12 cellular contexts compared by ENCODE assay signal in genomic region chr19:19262190-19263057, GRCh38. TPM values are rescaled to one million over a fixed set of nuclear protein-coding genes. Genes with fewer than 3 reads are reported as not detected.
A peak's percentile ranks its signal among the peaks of the same experiment; 100 is the strongest.
DNase-seq lines count a peak whose midpoint lies in the region; ATAC-seq and TF ChIP-seq lines count a peak whose summit lies in the region.
"Had no signal": no experiment of that assay in that cellular context is flagged by ENCODE, and none has a peak within 500 bp of the region (broad histone marks: within the 10 kb centered on the region; RNA-seq: fewer than 3 reads in every experiment).

No MANE protein-coding gene starts in this region.

- H3K4me1 ChIP-seq in IMR-90 (ENCODE audit: control insufficient read depth, insufficient read depth, low read length) (0 out of 2 replicates have a peak, but pooled peaks cover 2% of the 10 kb centered on the region), neural progenitor cell (peaks cover 8% of the 10 kb centered on the region)

- TF ChIP-seq POLR2A in IMR-90 (IDR thresholded peaks at IDR 0.05; ENCODE audit: low read depth, low read length) = no peak

- H3K4me3 Mint-ChIP-seq in endothelial cell (ENCODE audit: unreplicated experiment) (peak overlapping the region; percentile 29), neural progenitor cell (peak overlapping the region; percentile 81)

- no peaks in the 10 kb centered on the region for H3K9me1 ChIP-seq in IMR-90 (ENCODE audit: insufficient read depth, low read length)

- dilution Hi-C loops in IMR-90 (cut with HindIII; ENCODE audit: low sequenced_read_pairs, unreplicated experiment) = no loop called here

- no peak overlapping the region for H2BK5ac ChIP-seq in IMR-90 (ENCODE audit: low read depth, low read length, poor library complexity, severe bottlenecking)

- H3K79me1 ChIP-seq in IMR-90 (ENCODE audit: low read depth in 1 of 2, low read length in 2 of 2) = no peaks in the 10 kb centered on the region

- H3K9me3 ChIP-seq in IMR-90 (ENCODE audit: control insufficient read depth, insufficient read depth, low read length) (peaks cover 4% of the 10 kb centered on the region), neural progenitor cell (ENCODE audit: low read depth) (no peaks in the 10 kb centered on the region)
- H3K9me3 ChIP-seq: thyroid gland had no signal

- H2AK5ac ChIP-seq in IMR-90 (ENCODE audit: low read depth, low read length) = no peak overlapping the region

- H3K27me3 ChIP-seq in IMR-90 (ENCODE audit: control insufficient read depth, insufficient read depth, low read length) (peaks cover 38% of the 10 kb centered on the region), neural progenitor cell (peaks cover 30% of the 10 kb centered on the region)
- H3K27me3 ChIP-seq: thyroid gland had no signal

- H3K14ac ChIP-seq in IMR-90 (replicated peaks; ENCODE audit: low read depth, low read length) = no peak overlapping the region

- H2AK9ac ChIP-seq in IMR-90 (replicated peaks; ENCODE audit: low read depth, low read length, poor library complexity) = no peak overlapping the region

- peaks cover 28% of the 10 kb centered on the region for H3F3A ChIP-seq in neural progenitor cell (ENCODE audit: low read depth)

- CTCF ChIA-PET in IMR-90 (lab: Yijun Ruan, JAX) = no interaction called here

- no peak overlapping the region for H2BK20ac ChIP-seq in IMR-90 (ENCODE audit: low read depth, low read length)

- no peaks in the 10 kb centered on the region for H3K36me3 ChIP-seq in IMR-90 (ENCODE audit: control insufficient read depth, insufficient read depth, low read length)
- no peaks in the 10 kb centered on the region for H3K36me3 ChIP-seq in neural progenitor cell
- H3K36me3 ChIP-seq: thyroid gland had no signal

- ATAC-seq in IMR-90 (ENCODE audit: low read depth) (peak; percentile 24; the same call in 1 of the 2 replicates), GM18520 (IDR thresholded peaks at IDR 0.05; ENCODE audit: unreplicated experiment) (no peak)

- no peak overlapping the region for H2AFZ ChIP-seq in IMR-90 (replicated peaks; ENCODE audit: low read length, poor library complexity)
- H2AFZ ChIP-seq in neural progenitor cell (replicated peaks) = peak overlapping the region; percentile 98

- peak; percentile 30 for DNase-seq in GM10266 (ENCODE audit: extremely low spot score)
- DNase-seq in IMR-90 = no peak
- DNase-seq in endothelial cell (ENCODE audit: low spot score) = peak; percentile 5
- peak; percentile 59 for DNase-seq in neural progenitor cell (ENCODE audit: low spot score)
- no peak for DNase-seq in stimulated activated naive CD4-positive, alpha-beta T cell treated with Interleukin-2 at 50 U/mL for 16 hours (lab: John Stamatoyannopoulos, UW)
- DNase-seq in NOMO-1 treated with dmso at 0.1 percent for 144 hours (lab: John Stamatoyannopoulos, UW; ENCODE audit: unreplicated experiment) = no peak
- DNase-seq: Calu3, NCI-H1436 treated with DMSO at 0.1 percent for 48 hours, thyroid gland had no signal

- BruUV-seq in IMR-90 (replicated peaks; lab: Mats Ljungman, UMichigan) = no TSS peak

- H3K18ac ChIP-seq in IMR-90 (ENCODE audit: low read depth, low read length) = no peak overlapping the region

- H3K9ac ChIP-seq in IMR-90 (ENCODE audit: low read depth, low read length) (no peak overlapping the region), neural progenitor cell (no peak overlapping the region)

- TF ChIP-seq RAD21 in IMR-90 (IDR thresholded peaks at IDR 0.05; ENCODE audit: low read length) = no peak

- H3K27ac ChIP-seq in IMR-90 (ENCODE audit: insufficient read depth, low read length) (no peak overlapping the region), neural progenitor cell (no peak overlapping the region)
- H3K27ac ChIP-seq: epithelial cell of prostate, SK-N-MC, thyroid gland had no signal

- H3K27me3 Mint-ChIP-seq in endothelial cell (ENCODE audit: unreplicated experiment) (peaks cover 27% of the 10 kb centered on the region), neural progenitor cell (ENCODE audit: insufficient read depth, low read depth) (peaks cover 38% of the 10 kb centered on the region)

- H3K4me3 ChIP-seq in IMR-90 (ENCODE audit: insufficient read depth, low read depth, low read length) (no peak overlapping the region), neural progenitor cell (peak overlapping the region; percentile 60)
- H3K4me3 ChIP-seq: SK-N-MC, thyroid gland had no signal

- H2BK15ac ChIP-seq in IMR-90 (ENCODE audit: low read depth, low read length) = no peak overlapping the region

- intact Hi-C loops in IMR-90 (cut with micrococcal nuclease) = no loop called here

- H3K9me3 Mint-ChIP-seq in endothelial cell (ENCODE audit: unreplicated experiment) (no peaks in the 10 kb centered on the region), neural progenitor cell (peaks cover 7% of the 10 kb centered on the region)

- H3K79me2 ChIP-seq in neural progenitor cell (ENCODE audit: low read depth) = no peaks in the 10 kb centered on the region

- H3K4me2 ChIP-seq in IMR-90 (ENCODE audit: low read depth, low read length) (no peak overlapping the region), neural progenitor cell (peak overlapping the region; percentile 90)

- no peak overlapping the region for H2BK120ac ChIP-seq in IMR-90 (ENCODE audit: low read depth, low read length)

- H3K4ac ChIP-seq in IMR-90 (ENCODE audit: low read depth, low read length) = no peak overlapping the region

- TF ChIP-seq CTCF in GM10266 (IDR thresholded peaks at IDR 0.05; ENCODE audit: control insufficient read depth, insufficient read depth, low read depth, missing control alignments) (no peak), IMR-90 (conservative IDR thresholded peaks at IDR 0.05; ENCODE audit: low read depth, low read length) (no peak), endothelial cell (IDR thresholded peaks at IDR 0.05; ENCODE audit: unreplicated experiment) (no peak), neural progenitor cell (IDR thresholded peaks at IDR 0.05) (no peak)

- H3K27ac Mint-ChIP-seq in endothelial cell (ENCODE audit: unreplicated experiment) = no peak overlapping the region
- no peak overlapping the region for H3K27ac Mint-ChIP-seq in neural progenitor cell

- H3K36me3 Mint-ChIP-seq in endothelial cell (ENCODE audit: low read depth, unreplicated experiment) (peaks cover 5% of the 10 kb centered on the region), neural progenitor cell (no peaks in the 10 kb centered on the region)

- H4K91ac ChIP-seq in IMR-90 (ENCODE audit: insufficient read depth, low read depth, low read length) = no peak overlapping the region

- no peak overlapping the region for H3K23ac ChIP-seq in IMR-90 (ENCODE audit: low read depth, low read length)

- H3K56ac ChIP-seq in IMR-90 (ENCODE audit: extremely low read depth, insufficient read depth, low read length) = no peak overlapping the region

- H3K4me1 Mint-ChIP-seq in endothelial cell (ENCODE audit: unreplicated experiment) (peaks cover 6% of the 10 kb centered on the region), neural progenitor cell (peaks cover 14% of the 10 kb centered on the region)

- 8% methylated on average over 15 of the region's 31 CpGs; no CpG with 5 or more reads in 1 of the 2 experiments for WGBS in IMR-90 (ENCODE audit: extremely low coverage in 2 of 2, insufficient read length in 1 of 2), 2 experiments

- H4K8ac ChIP-seq in IMR-90 (ENCODE audit: low read depth in 2 of 2, low read length in 2 of 2) = no peak overlapping the region

- in situ Hi-C loops in IMR-90 (cut with MboI; ENCODE audit: low sequenced_read_pairs) = no loop called here

- POLR2A ChIA-PET in IMR-90 (lab: Charles Lee; ENCODE audit: unreplicated experiment) = no interaction called here

- H4K20me1 ChIP-seq in IMR-90 (ENCODE audit: insufficient read depth, low read length) = no peaks in the 10 kb centered on the region
- no peaks in the 10 kb centered on the region for H4K20me1 ChIP-seq in neural progenitor cell (ENCODE audit: low read depth)

- H4K5ac ChIP-seq in IMR-90 (ENCODE audit: low read depth, low read length) = no peak overlapping the region

TF ChIP-seq in IMR-90, 13 proteins besides CTCF, POLR2A, EP300 and RAD21 (continues in another document):
- no peak for TF ChIP-seq CHD1 (IDR thresholded peaks at IDR 0.05; ENCODE audit: low read depth, low read length)
- no peak for TF ChIP-seq MAFK (IDR thresholded peaks at IDR 0.05; ENCODE audit: low read depth, low read length)
- TF ChIP-seq NFE2L2 (IDR thresholded peaks at IDR 0.05; ENCODE audit: low read depth, low read length) = no peak
- no peak for TF ChIP-seq MAZ (IDR thresholded peaks at IDR 0.05; ENCODE audit: borderline replicate concordance, low read depth, low read length)

RNA-seq across cellular contexts. Expression of gene TM6SF2, which starts 10.7 kb away (rescaled TPM):
- under 0.01 and 0.18 TPM in 2 replicates for total RNA-seq in IMR-90 (2012; rRNA removed)
- polyA plus RNA-seq in IMR-90 (2012; rRNA removed) = 0.97 and 1.1 TPM in 2 replicates
- polyA plus RNA-seq in IMR-90 (2012; cell fraction: cytosol; rRNA removed) = 0.22 and 1.6 TPM in 2 replicates
- polyA plus RNA-seq in IMR-90 (2012; cell fraction: nucleus; rRNA removed; ENCODE audit: low replicate concordance) = 3.5 and 7.2 TPM in 2 replicates
- total RNA-seq in endothelial cell (ENCODE audit: unreplicated experiment) = 1.4 TPM
- 2.6 and 8.3 TPM in 2 replicates for total RNA-seq in neural progenitor cell (ENCODE audit: low replicate concordance)
- total RNA-seq: Calu3, thyroid gland had no signal

RNA-seq across cellular contexts. Expression of gene NCAN, which starts 50.7 kb away (rescaled TPM):
- not detected in 2 replicates for total RNA-seq in IMR-90 (2012; rRNA removed)
- not detected in 2 replicates for polyA plus RNA-seq in IMR-90 (2012; rRNA removed)
- 0.01 TPM in 1 of 2 replicates, not detected in the other for polyA plus RNA-seq in IMR-90 (2012; cell fraction: cytosol; rRNA removed)
- polyA plus RNA-seq in IMR-90 (2012; cell fraction: nucleus; rRNA removed; ENCODE audit: low replicate concordance) = 0.03 and 0.14 TPM in 2 replicates
- total RNA-seq in endothelial cell (ENCODE audit: unreplicated experiment) = 0.05 TPM
- total RNA-seq in neural progenitor cell (ENCODE audit: low replicate concordance) = 4.8 and 12.9 TPM in 2 replicates
- total RNA-seq: Calu3 had no signal

RNA-seq across cellular contexts. Expression of gene SUGP1, which starts 57.9 kb away (rescaled TPM):
- total RNA-seq in IMR-90 (2012; rRNA removed) = 35.8 and 38.3 TPM in 2 replicates
- polyA plus RNA-seq in IMR-90 (2012; rRNA removed) = 33.2 and 38.6 TPM in 2 replicates
- 38.4 and 43.2 TPM in 2 replicates for polyA plus RNA-seq in IMR-90 (2012; cell fraction: cytosol; rRNA removed)
- 120 and 147 TPM in 2 replicates for polyA plus RNA-seq in IMR-90 (2012; cell fraction: nucleus; rRNA removed; ENCODE audit: low replicate concordance)
- 73.2 TPM for total RNA-seq in endothelial cell (ENCODE audit: unreplicated experiment)
- total RNA-seq in neural progenitor cell (ENCODE audit: low replicate concordance) = 46.1 and 46.9 TPM in 2 replicates

RNA-seq across cellular contexts. Expression of gene MAU2, which starts 58.2 kb away (rescaled TPM):
- total RNA-seq in IMR-90 (2012; rRNA removed) = 21.7 and 24.6 TPM in 2 replicates
- 31.1 and 35.5 TPM in 2 replicates for polyA plus RNA-seq in IMR-90 (2012; rRNA removed)
- polyA plus RNA-seq in IMR-90 (2012; cell fraction: cytosol; rRNA removed) = 16.9 and 22.3 TPM in 2 replicates
- polyA plus RNA-seq in IMR-90 (2012; cell fraction: nucleus; rRNA removed; ENCODE audit: low replicate concordance) = 69.1 and 140 TPM in 2 replicates
- 49.3 TPM for total RNA-seq in endothelial cell (ENCODE audit: unreplicated experiment)
- total RNA-seq in neural progenitor cell (ENCODE audit: low replicate concordance) = 35.0 and 47.3 TPM in 2 replicates

RNA-seq across cellular contexts. Expression of gene NR2C2AP, which starts 59.2 kb away (rescaled TPM):
- total RNA-seq in IMR-90 (2012; rRNA removed) (5.4 and 6.9 TPM in 2 replicates), endothelial cell (ENCODE audit: unreplicated experiment) (4.3 TPM), neural progenitor cell (ENCODE audit: low replicate concordance) (7.6 and 9.6 TPM in 2 replicates)
- polyA plus RNA-seq in IMR-90 (2012; rRNA removed) = 9.0 and 9.6 TPM in 2 replicates
- polyA plus RNA-seq in IMR-90 (2012; cell fraction: cytosol; rRNA removed) = 7.5 and 7.9 TPM in 2 replicates
- polyA plus RNA-seq in IMR-90 (2012; cell fraction: nucleus; rRNA removed; ENCODE audit: low replicate concordance) = 8.5 and 9.0 TPM in 2 replicates

Comparison
In these comparisons a context has a peak if more than half of its experiments do, and no peak if none do; other contexts are left out.
1. DNase-seq: peak in GM10266 (single experiment), endothelial cell (single experiment) and neural progenitor cell (single experiment); none in IMR-90 (single experiment), stimulated activated naive CD4-positive, alpha-beta T cell treated with Interleukin-2 at 50 U/mL for 16 hours (single experiment) and NOMO-1 treated with dmso at 0.1 percent for 144 hours (single experiment).